ENCODE assay signal across 23 cellular contexts in the genomic region with DNA sequence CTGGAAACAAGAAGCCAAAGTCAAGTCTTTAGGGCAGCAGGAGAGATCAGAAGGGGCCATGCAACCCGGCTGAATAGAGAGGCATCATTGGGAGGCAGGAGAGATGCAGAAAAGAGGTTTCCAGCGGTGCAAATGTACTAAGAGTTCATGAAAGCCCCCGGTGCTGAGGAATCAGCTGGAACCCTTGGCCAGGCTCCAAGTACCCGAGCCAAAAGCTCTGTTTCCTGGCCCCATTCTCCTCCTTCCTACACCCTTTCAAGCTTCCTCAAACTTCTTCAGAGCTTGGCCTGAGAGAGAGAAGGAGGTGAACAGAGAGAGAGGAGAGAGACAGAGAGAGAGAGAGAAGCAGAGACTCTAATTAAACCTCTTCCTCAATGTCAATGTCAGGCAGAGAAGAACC.
DNase-seq lines count a peak whose midpoint lies in the region; ATAC-seq and TF ChIP-seq lines count a peak whose summit lies in the region.
"Had no signal": no experiment of that assay in that cellular context is flagged by ENCODE, and none has a peak within 500 bp of the region (broad histone marks: within the 10 kb centered on the region; RNA-seq: fewer than 3 reads in every experiment).

No MANE protein-coding gene starts in this region.

- no peaks in the 10 kb centered on the region for H3K27me3 Mint-ChIP-seq in nephron (ENCODE audit: low read depth)
- H3K27me3 Mint-ChIP-seq: CD4-positive, alpha-beta T cell; CD8-positive, alpha-beta memory T cell had no signal

- peak; percentile 44 for DNase-seq in Right ventricle myocardium superior
- DNase-seq in left ventricle myocardium inferior, result no peak
- DNase-seq in right cardiac atrium, result peak in 2 of 3 donors; percentile 29 to 56
- DNase-seq in right atrium auricular region (ENCODE audit: low spot score), result no peak
- no peak for DNase-seq in medulla oblongata (ENCODE audit: extremely low spot score)
- DNase-seq: 8988T; ACHN; AML-193; BE2C; CD4-positive, alpha-beta T cell; CD8-positive, alpha-beta memory T cell; DMS 273 treated with DMSO at 0.1 percent for 48 hours; DMS79; EL; GDM1; H9 had no signal

- H3K27ac Mint-ChIP-seq in nephron, result peak overlapping the region; percentile 74 to 88 (median 85)
- H3K27ac Mint-ChIP-seq: CD14-positive monocyte; CD4-positive, alpha-beta T cell; CD8-positive, alpha-beta memory T cell; GM23338; H9 had no signal

- no peaks in the 10 kb centered on the region for H3K9me3 Mint-ChIP-seq in nephron
- H3K9me3 Mint-ChIP-seq: CD4-positive, alpha-beta T cell; GM23338 had no signal

- ATAC-seq in Right ventricle myocardium superior (ENCODE audit: poor library complexity), result no peak
- ATAC-seq in right cardiac atrium, result no peak
- ATAC-seq: A549, GM12878, GM23338, HCT116 had no signal

- H3K27me3 ChIP-seq in left ventricle myocardium inferior (ENCODE audit: low read depth), result no peaks in the 10 kb centered on the region
- no peaks in the 10 kb centered on the region for H3K27me3 ChIP-seq in right cardiac atrium (ENCODE audit: control insufficient read depth, insufficient read depth)
- H3K27me3 ChIP-seq in right atrium auricular region, result no peaks in the 10 kb centered on the region
- H3K27me3 ChIP-seq: BE2C; BLaER1 treated with 17β-estradiol and CSF1 and Interleukin-3, amounts not matched to agents 10 nM and 100 nM had no signal

- intact Hi-C loops in Right ventricle myocardium superior (cut with DNase I), result no loop called here
- intact Hi-C loops in left ventricle myocardium inferior (cut with micrococcal nuclease), result no loop called here
- intact Hi-C loops in right cardiac atrium (cut with DNase I), result no loop called here

- no peaks in the 10 kb centered on the region for H3K36me3 Mint-ChIP-seq in nephron (ENCODE audit: low read depth)
- H3K36me3 Mint-ChIP-seq: CD14-positive monocyte; CD8-positive, alpha-beta memory T cell had no signal

- no peak overlapping the region for H3K27ac ChIP-seq in left ventricle myocardium inferior (replicated peaks)
- H3K27ac ChIP-seq in right cardiac atrium (ENCODE audit: low read length), result no peak overlapping the region
- no peak overlapping the region for H3K27ac ChIP-seq in right atrium auricular region
- H3K27ac ChIP-seq: A549; BLaER1 treated with 17β-estradiol and CSF1 and Interleukin-3, amounts not matched to agents 10 nM and 100 nM had no signal

- H3K4me1 Mint-ChIP-seq in nephron, result peaks cover 58% of the 10 kb centered on the region
- H3K4me1 Mint-ChIP-seq: CD14-positive monocyte; CD8-positive, alpha-beta memory T cell; GM23338; H9 had no signal

- peaks cover 15% of the 10 kb centered on the region for H3K4me1 ChIP-seq in left ventricle myocardium inferior
- H3K4me1 ChIP-seq in right cardiac atrium (ENCODE audit: control insufficient read depth, insufficient read depth, low read length), result peaks cover 8% of the 10 kb centered on the region
- H3K4me1 ChIP-seq in right atrium auricular region, result no peaks in the 10 kb centered on the region
- H3K4me1 ChIP-seq: A549, BE2C had no signal

- WGBS in right cardiac atrium, result 23% methylated on average over 4 of the region's 4 CpGs

- H3K4me3 ChIP-seq in left ventricle myocardium inferior (no peak overlapping the region), right cardiac atrium (ENCODE audit: low read length) (no peak overlapping the region), right atrium auricular region (no peak overlapping the region)
- H3K4me3 ChIP-seq: A549; BLaER1 treated with 17β-estradiol and CSF1 and Interleukin-3, amounts not matched to agents 10 nM and 100 nM; GM12878; GM23338 had no signal

- TF ChIP-seq CTCF in left ventricle myocardium inferior (IDR thresholded peaks at IDR 0.05; ENCODE audit: borderline replicate concordance) (no peak), right atrium auricular region (IDR thresholded peaks at IDR 0.05) (no peak), nephron (IDR thresholded peaks at IDR 0.05; ENCODE audit: unreplicated experiment in 3 of 3) (no peak)

- no peak overlapping the region for H3K4me3 Mint-ChIP-seq in nephron
- H3K4me3 Mint-ChIP-seq: CD14-positive monocyte; CD4-positive, alpha-beta T cell; CD8-positive, alpha-beta memory T cell; GM23338; H9 had no signal

- H3K36me3 ChIP-seq in left ventricle myocardium inferior, result no peaks in the 10 kb centered on the region
- H3K36me3 ChIP-seq in right atrium auricular region, result no peaks in the 10 kb centered on the region
- H3K36me3 ChIP-seq: BE2C; BLaER1 treated with 17β-estradiol and CSF1 and Interleukin-3, amounts not matched to agents 10 nM and 100 nM had no signal

- H3K9me3 ChIP-seq in left ventricle myocardium inferior (replicated peaks) (no peaks in the 10 kb centered on the region), right cardiac atrium (ENCODE audit: control insufficient read depth, low read length) (no peaks in the 10 kb centered on the region), right atrium auricular region (no peaks in the 10 kb centered on the region)
- H3K9me3 ChIP-seq: A549; BE2C; BLaER1 treated with 17β-estradiol and CSF1 and Interleukin-3, amounts not matched to agents 10 nM and 100 nM had no signal

Comparison
In these comparisons a context has a peak if more than half of its experiments do, and no peak if none do; other contexts are left out.
1. DNase-seq: peak in Right ventricle myocardium superior (single experiment) and right cardiac atrium (2 of 3); none in left ventricle myocardium inferior (single experiment), right atrium auricular region (single experiment) and medulla oblongata (single experiment).